In genomic region chr1:183635112-183635605, GRCh38 we compare ENCODE assay signal across 8 cellular contexts. TPM values are rescaled to one million over a fixed set of nuclear protein-coding genes. Genes with fewer than 3 reads are reported as not detected.
DNase-seq lines count a peak whose midpoint lies in the region; ATAC-seq and TF ChIP-seq lines count a peak whose summit lies in the region.

No MANE protein-coding gene starts in this region.

- TF ChIP-seq RAD21 in liver (IDR thresholded peaks at IDR 0.05) = no peak

- peaks cover 36% of the 10 kb centered on the region for H3K4me1 Mint-ChIP-seq in T-helper 17 cell
- peaks cover 30% of the 10 kb centered on the region for H3K4me1 Mint-ChIP-seq in stimulated activated effector memory CD8-positive, alpha-beta T cell treated with anti-CD3 and anti-CD28 coated beads, Interleukin-12 subunit alpha, Interleukin-12 subunit beta, amount 100 ng/mL, for 72 hours

- WGBS in liver = under 1% methylated on average over 42 of the region's 42 CpGs

- no peaks in the 10 kb centered on the region for H3K27me3 Mint-ChIP-seq in T-helper 17 cell

- H3K4me3 ChIP-seq in liver (ENCODE audit: low read depth in 1 of 3, low read length in 3 of 3) = peak overlapping the region; percentile 95 to 98 (median 97)

- TF ChIP-seq CTCF in liver (IDR thresholded peaks at IDR 0.05; ENCODE audit: low read depth, low read length, missing input control) = no peak

- peak overlapping the region; percentile 98 for H3K27ac Mint-ChIP-seq in T-helper 17 cell
- H3K27ac Mint-ChIP-seq in stimulated activated effector memory CD8-positive, alpha-beta T cell treated with anti-CD3 and anti-CD28 coated beads, Interleukin-12 subunit alpha, Interleukin-12 subunit beta, amount 100 ng/mL, for 72 hours = peak overlapping the region; percentile 98

- peak overlapping the region; percentile 100 for H3K4me3 Mint-ChIP-seq in T-helper 17 cell
- H3K4me3 Mint-ChIP-seq in stimulated activated effector memory CD8-positive, alpha-beta T cell treated with anti-CD3 and anti-CD28 coated beads, Interleukin-12 subunit alpha, Interleukin-12 subunit beta, amount 100 ng/mL, for 72 hours = peak overlapping the region; percentile 99

- DNase-seq in DMS 273 (lab: John Stamatoyannopoulos, UW; ENCODE audit: unreplicated experiment) = peak; percentile 74
- no peak for DNase-seq in DMS 273 treated with DMSO at 0.1 percent for 48 hours (lab: John Stamatoyannopoulos, UW)
- DNase-seq in T-helper 17 cell = peak; percentile 14 to 19 (median 17)
- DNase-seq in stimulated activated effector memory CD8-positive, alpha-beta T cell treated with anti-CD3 and anti-CD28 coated beads, Interleukin-12 subunit alpha, Interleukin-12 subunit beta, amount 100 ng/mL, for 72 hours (ENCODE audit: low spot score in 2 of 2) = peak; percentile 19 to 74

- peak; percentile 7 for ATAC-seq in HG03095 (IDR thresholded peaks at IDR 0.05; ENCODE audit: unreplicated experiment)
- ATAC-seq in T-helper 17 cell = peak; percentile 6
- ATAC-seq in stimulated activated effector memory CD8-positive, alpha-beta T cell treated with anti-CD3 and anti-CD28 coated beads, Interleukin-12 subunit alpha, Interleukin-12 subunit beta, amount 100 ng/mL, for 72 hours = no peak
- ATAC-seq in HG02938 (IDR thresholded peaks at IDR 0.05; ENCODE audit: unreplicated experiment) = no peak

- no peaks in the 10 kb centered on the region for H3K9me3 ChIP-seq in T-helper 17 cell (ENCODE audit: control insufficient read depth, low read length, poor library complexity, severe bottlenecking)
- no peaks in the 10 kb centered on the region for H3K9me3 ChIP-seq in liver (ENCODE audit: control insufficient read depth in 4 of 4, low read length in 3 of 4)

- H3K27ac ChIP-seq in cingulate gyrus (ENCODE audit: low read depth, low read length) (peak overlapping the region; percentile 90), liver (ENCODE audit: low read depth in 1 of 2, low read length in 2 of 2) (peak overlapping the region; percentile 85 to 90)

- peaks cover 9% of the 10 kb centered on the region for H3K36me3 Mint-ChIP-seq in T-helper 17 cell (ENCODE audit: low read depth)
- peaks cover 45% of the 10 kb centered on the region for H3K36me3 Mint-ChIP-seq in stimulated activated effector memory CD8-positive, alpha-beta T cell treated with anti-CD3 and anti-CD28 coated beads, Interleukin-12 subunit alpha, Interleukin-12 subunit beta, amount 100 ng/mL, for 72 hours

- H3K9me3 Mint-ChIP-seq in stimulated activated effector memory CD8-positive, alpha-beta T cell treated with anti-CD3 and anti-CD28 coated beads, Interleukin-12 subunit alpha, Interleukin-12 subunit beta, amount 100 ng/mL, for 72 hours = no peaks in the 10 kb centered on the region

- peaks cover 0 to 7% (median 0%) of the 10 kb centered on the region in 4 donors for H3K36me3 ChIP-seq in liver (ENCODE audit: control insufficient read depth in 4 of 4, insufficient read depth in 3 of 4, low read depth in 1 of 4, low read length in 3 of 4)

- H3K4me1 ChIP-seq in liver (ENCODE audit: control insufficient read depth in 4 of 4, insufficient read depth in 4 of 4, low read length in 3 of 4) = peaks cover 6 to 41% (median 33%) of the 10 kb centered on the region in 4 donors

- peak overlapping the region; percentile 58 to 79 for H3K9ac ChIP-seq in liver (ENCODE audit: low read depth in 1 of 2, low read length in 2 of 2)

- H3K27me3 ChIP-seq in liver (ENCODE audit: control insufficient read depth in 4 of 4, insufficient read depth in 4 of 4, low read length in 3 of 4) = no peaks in the 10 kb centered on the region

TF ChIP-seq in liver, 16 proteins besides CTCF, POLR2A, EP300 and RAD21:
- TF ChIP-seq EGR1 (IDR thresholded peaks at IDR 0.05; ENCODE audit: low read depth in 2 of 2) (no peak), GABPA (IDR thresholded peaks at IDR 0.05 in 1 of 2, conservative IDR thresholded peaks at IDR 0.05 in 1 of 2) (no peak), RXRA (IDR thresholded peaks at IDR 0.05) (no peak), SP1 (IDR thresholded peaks at IDR 0.05) (no peak), TAF1 (conservative IDR thresholded peaks at IDR 0.05) (no peak), FOXA2 (IDR thresholded peaks at IDR 0.05) (no peak), JUND (IDR thresholded peaks at IDR 0.05) (no peak)
- TF ChIP-seq, protein P1, sequence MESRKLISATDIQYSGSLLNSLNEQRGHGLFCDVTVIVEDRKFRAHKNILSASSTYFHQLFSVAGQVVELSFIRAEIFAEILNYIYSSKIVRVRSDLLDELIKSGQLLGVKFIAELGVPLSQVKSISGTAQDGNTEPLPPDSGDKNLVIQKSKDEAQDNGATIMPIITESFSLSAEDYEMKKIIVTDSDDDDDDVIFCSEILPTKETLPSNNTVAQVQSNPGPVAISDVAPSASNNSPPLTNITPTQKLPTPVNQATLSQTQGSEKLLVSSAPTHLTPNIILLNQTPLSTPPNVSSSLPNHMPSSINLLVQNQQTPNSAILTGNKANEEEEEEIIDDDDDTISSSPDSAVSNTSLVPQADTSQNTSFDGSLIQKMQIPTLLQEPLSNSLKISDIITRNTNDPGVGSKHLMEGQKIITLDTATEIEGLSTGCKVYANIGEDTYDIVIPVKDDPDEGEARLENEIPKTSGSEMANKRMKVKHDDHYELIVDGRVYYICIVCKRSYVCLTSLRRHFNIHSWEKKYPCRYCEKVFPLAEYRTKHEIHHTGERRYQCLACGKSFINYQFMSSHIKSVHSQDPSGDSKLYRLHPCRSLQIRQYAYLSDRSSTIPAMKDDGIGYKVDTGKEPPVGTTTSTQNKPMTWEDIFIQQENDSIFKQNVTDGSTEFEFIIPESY (IDR thresholded peaks at IDR 0.05) = no peak
- TF ChIP-seq, protein P2, sequence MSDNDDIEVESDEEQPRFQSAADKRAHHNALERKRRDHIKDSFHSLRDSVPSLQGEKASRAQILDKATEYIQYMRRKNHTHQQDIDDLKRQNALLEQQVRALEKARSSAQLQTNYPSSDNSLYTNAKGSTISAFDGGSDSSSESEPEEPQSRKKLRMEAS (IDR thresholded peaks at IDR 0.05) = no peak

RNA-seq across cellular contexts. Expression of gene ARPC5, which starts 0.4 kb away (rescaled TPM):
- total RNA-seq in T-helper 17 cell = 10 to 100 TPM; 62.1 to 69.4 TPM
- 10 to 100 TPM; 34.9 to 60.1 TPM for total RNA-seq in liver
- polyA plus RNA-seq in liver = 10 to 100 TPM; 48.5 to 67.0 TPM

RNA-seq across cellular contexts. Expression of gene APOBEC4, which starts 18.0 kb away (rescaled TPM):
- total RNA-seq in T-helper 17 cell (not detected), liver (not detected)
- polyA plus RNA-seq in liver = not detected

RNA-seq across cellular contexts. Expression of gene NCF2, which starts 44.9 kb away (rescaled TPM):
- total RNA-seq in T-helper 17 cell (10 to 100 TPM in 1 of 2 donors, 1 to 10 TPM in 1; 2.7 to 14.7 TPM), liver (10 to 100 TPM; 11.5 to 15.1 TPM)
- polyA plus RNA-seq in liver = 1 to 10 TPM; 1.2 to 3.4 TPM

Comparison
In these comparisons a context has a peak if more than half of its experiments do, and no peak if none do; other contexts are left out.
1. ATAC-seq: peak in HG03095 (single experiment) and T-helper 17 cell (single experiment); none in stimulated activated effector memory CD8-positive, alpha-beta T cell treated with anti-CD3 and anti-CD28 coated beads, Interleukin-12 subunit alpha, Interleukin-12 subunit beta, amount 100 ng/mL, for 72 hours (single experiment) and HG02938 (single experiment).